In genomic region chr5:10454591-10455272, GRCh38 we compare ENCODE assay signal across 20 cellular contexts. TPM values are rescaled to one million over a fixed set of nuclear protein-coding genes. Genes with fewer than 3 reads are reported as not detected.
DNase-seq lines count a peak whose midpoint lies in the region; ATAC-seq, FAIRE-seq and TF ChIP-seq lines count a peak whose summit lies in the region.
"Had no signal": no experiment of that assay in that cellular context is flagged by ENCODE, and none has a peak within 500 bp of the region (broad histone marks: within the 10 kb centered on the region; RNA-seq: fewer than 3 reads in every experiment).

No MANE protein-coding gene starts in this region.

- H3K4me3 ChIP-seq in HEK293 (ENCODE audit: low read depth, low read length) (no peak overlapping the region), WERI-Rb-1 (ENCODE audit: low read depth, low read length) (no peak overlapping the region), foreskin fibroblast (ENCODE audit: low read depth in 1 of 2, low read length in 2 of 2) (no peak overlapping the region), suprapubic skin (no peak overlapping the region), aorta (ENCODE audit: low read length in 2 of 2) (no peak overlapping the region)
- H3K4me3 ChIP-seq: gastrocnemius medialis, GM12878, smooth muscle cell, thyroid gland had no signal

- ATAC-seq in GM18519 (IDR thresholded peaks at IDR 0.05; ENCODE audit: low FRiP score, unreplicated experiment) (no peak), aorta (ENCODE audit: low FRiP score) (no peak)
- ATAC-seq: activated CD8-positive, alpha-beta memory T cell treated with anti-CD3 and anti-CD28 coated beads, Interleukin-2, amount 10 ng/mL, durations not matched to agents 7 days and 5 days; gastrocnemius medialis; GM12878; natural killer cell treated with Interleukin-12 subunit alpha and Interleukin-12 subunit beta and Interleukin-15 and Interleukin-18, amount 100 ng/mL, for 72 hours had no signal

- H3K4me1 ChIP-seq in HEK293 (ENCODE audit: control insufficient read depth, insufficient read depth, low read length): no peaks in the 10 kb centered on the region; the same call in 1 of the 2 replicates
- H3K4me1 ChIP-seq in suprapubic skin: peaks cover 31% of the 10 kb centered on the region
- H3K4me1 ChIP-seq in aorta (ENCODE audit: control insufficient read depth in 1 of 2, insufficient read depth in 2 of 2, low read length in 2 of 2): no peaks in the 10 kb centered on the region

- TF ChIP-seq POLR2A in suprapubic skin (IDR thresholded peaks at IDR 0.05): no peak

- intact Hi-C loops in aorta (cut with DNase I): no loop called here

- POLR2A ChIA-PET in HEK293 (lab: Yijun Ruan, JAX): interaction anchor here (0.6 to 1.0 kb wide), 2 partner anchors 139 to 173 kb away, joined by 3 read pairs; no protein-coding TSS in a partner anchor

- H3K27ac ChIP-seq in HEK293 (ENCODE audit: extremely low read depth, low read depth, low read length) (no peak overlapping the region), WERI-Rb-1 (peak overlapping the region; percentile 20; the same call in 1 of the 2 replicates), suprapubic skin (no peak overlapping the region), aorta (ENCODE audit: low read depth in 1 of 2, low read length in 2 of 2) (no peak overlapping the region)
- H3K27ac ChIP-seq: gastrocnemius medialis, thyroid gland had no signal

- H3K27me3 ChIP-seq in WERI-Rb-1 (ENCODE audit: insufficient read depth, low read depth, severe bottlenecking): no peaks in the 10 kb centered on the region
- H3K27me3 ChIP-seq in suprapubic skin: no peaks in the 10 kb centered on the region
- no peaks in the 10 kb centered on the region for H3K27me3 ChIP-seq in aorta (ENCODE audit: control insufficient read depth in 1 of 2, insufficient read depth in 2 of 2, low read length in 1 of 2)
- H3K27me3 ChIP-seq: gastrocnemius medialis, thyroid gland had no signal

- CTCF ChIA-PET in HEK293 (lab: Yijun Ruan, JAX): interaction anchor here (0.6 to 9.1 kb wide), 22 partner anchors 44 to 624 kb away, joined by 3 to 175 read pairs (median 5); no protein-coding TSS in a partner anchor

- H3K9me3 ChIP-seq in HEK293 (ENCODE audit: control insufficient read depth, insufficient read depth, low read depth, low read length) (no peaks in the 10 kb centered on the region), WERI-Rb-1 (ENCODE audit: severe bottlenecking) (no peaks in the 10 kb centered on the region), suprapubic skin (no peaks in the 10 kb centered on the region), aorta (ENCODE audit: control insufficient read depth, low read length) (no peaks in the 10 kb centered on the region)
- H3K9me3 ChIP-seq: gastrocnemius medialis, thyroid gland had no signal

- FAIRE-seq in urothelium cell line (lab: Jason Lieb, UNC): peak; percentile 74
- FAIRE-seq: D721Med, GM12878, TTC549 had no signal

- WGBS in suprapubic skin: 52% methylated on average over 19 of the region's 19 CpGs
- WGBS in aorta, 2 donors: 92 to 95% methylated on average over 19 of the region's 19 CpGs

- TF ChIP-seq CTCF in HEK293 (tag by site-specific recombination; IDR thresholded peaks at IDR 0.05) (no peak), WERI-Rb-1 (IDR thresholded peaks at IDR 0.05; ENCODE audit: low read depth, low read length) (no peak), foreskin fibroblast (IDR thresholded peaks at IDR 0.05; ENCODE audit: low read depth, low read length) (no peak), suprapubic skin (IDR thresholded peaks at IDR 0.05) (no peak)

- no peak for TF ChIP-seq EP300 in suprapubic skin (IDR thresholded peaks at IDR 0.05)

- DNase-seq in WERI-Rb-1: no peak
- peak; percentile 47 to 59 for DNase-seq in foreskin fibroblast
- peak; percentile 65 for DNase-seq in urothelium cell line (ENCODE audit: low spot score)
- DNase-seq in suprapubic skin (ENCODE audit: low spot score in 2 of 2): no peak
- no peak for DNase-seq in aorta
- DNase-seq: activated CD8-positive, alpha-beta memory T cell treated with anti-CD3 and anti-CD28 coated beads, Interleukin-2, amount 10 ng/mL, durations not matched to agents 7 days and 5 days; activated naive CD4-positive, alpha-beta T cell treated with anti-CD3 and anti-CD28 coated beads for 36 hours; left cardiac atrium; NCI-H1048; NCI-H446; RPMI8226; thyroid gland had no signal

- no peaks in the 10 kb centered on the region for H3K36me3 ChIP-seq in HEK293 (ENCODE audit: control insufficient read depth in 2 of 2, insufficient read depth in 1 of 2, low read length in 2 of 2)
- H3K36me3 ChIP-seq in WERI-Rb-1: no peaks in the 10 kb centered on the region
- H3K36me3 ChIP-seq in suprapubic skin: no peaks in the 10 kb centered on the region
- H3K36me3 ChIP-seq in aorta (ENCODE audit: control insufficient read depth in 1 of 2, insufficient read depth in 2 of 2, low read length in 1 of 2): no peaks in the 10 kb centered on the region
- H3K36me3 ChIP-seq: gastrocnemius medialis, thyroid gland had no signal

TF ChIP-seq in HEK293, 187 proteins besides CTCF, POLR2A, EP300 and RAD21:
- TF ChIP-seq ZNF830 (tag by site-specific recombination; IDR thresholded peaks at IDR 0.05; ENCODE audit: low read depth): no peak
- TF ChIP-seq ZIC2 (tag by site-specific recombination; IDR thresholded peaks at IDR 0.05): peak; percentile 31; the same call in 1 of the 2 replicates
- 0 out of 2 replicates have a peak, but pooled peaks have one; percentile 30 for TF ChIP-seq SCRT2 (tag by site-specific recombination; IDR thresholded peaks at IDR 0.05)
- TF ChIP-seq SP2 (tag by site-specific recombination; IDR thresholded peaks at IDR 0.05): no peak
TF ChIP-seq in HEK293: peak in this region for 2.

RNA-seq across cellular contexts. Expression of gene ROPN1L, which starts 13.1 kb away (rescaled TPM):
- under 1 TPM in 1 of 4 donors, not detected in 3; 0.81 TPM for total RNA-seq in suprapubic skin
- total RNA-seq in aorta: under 1 TPM in 1 of 2 donors, not detected in 1; 0.68 TPM
- under 1 TPM in 1 of 2 donors, not detected in 1; 0.88 TPM for polyA plus RNA-seq in aorta
- total RNA-seq: activated naive CD4-positive, alpha-beta T cell treated with anti-CD3 and anti-CD28 coated beads for 36 hours had no signal
- polyA plus RNA-seq: smooth muscle cell had no signal

Comparison
In these comparisons a context has a peak if more than half of its experiments do, and no peak if none do; other contexts are left out.
1. DNase-seq: peak in foreskin fibroblast (2 of 2) and urothelium cell line (single experiment); none in WERI-Rb-1 (single experiment), suprapubic skin (0 of 2) and aorta (0 of 2).